13 cellular contexts compared by ENCODE assay signal in the genomic region with DNA sequence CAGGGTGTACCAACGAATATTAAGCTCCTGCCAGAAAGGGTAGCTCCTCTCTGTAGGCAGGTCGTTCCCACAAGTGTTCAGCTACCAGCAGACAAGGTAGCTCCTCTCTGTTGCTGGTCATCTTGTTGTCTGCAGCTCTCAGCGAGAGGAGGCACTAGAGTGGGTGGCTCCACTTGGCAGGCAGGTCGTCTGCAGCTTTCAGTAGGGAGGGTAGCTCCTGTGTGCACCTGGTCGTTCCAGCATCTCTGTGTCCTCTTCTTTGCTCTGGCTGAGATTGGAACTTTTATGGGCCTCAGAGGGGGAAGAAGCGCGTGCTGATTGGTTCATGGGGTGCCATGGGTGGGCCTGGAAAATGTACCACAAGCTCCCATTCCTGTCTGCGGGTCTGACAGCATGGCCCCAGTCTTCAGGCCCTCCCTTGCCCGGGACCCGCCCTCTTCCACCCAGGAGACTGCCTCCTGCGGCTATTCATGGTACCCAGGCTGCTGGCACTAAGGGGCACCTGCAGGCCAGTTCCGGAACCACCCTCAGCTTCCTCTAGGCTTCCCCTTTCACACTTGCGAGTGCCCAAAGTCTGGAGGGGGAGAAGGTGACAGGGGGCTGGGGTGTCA.
DNase-seq lines count a peak whose midpoint lies in the region; ATAC-seq and TF ChIP-seq lines count a peak whose summit lies in the region.
"Had no signal": no experiment of that assay in that cellular context is flagged by ENCODE, and none has a peak within 500 bp of the region (broad histone marks: within the 10 kb centered on the region; RNA-seq: fewer than 3 reads in every experiment).

No MANE protein-coding gene starts in this region.

- H3K9me3 ChIP-seq in stomach (no peaks in the 10 kb centered on the region), heart left ventricle (no peaks in the 10 kb centered on the region)
- H3K9me3 ChIP-seq: adrenal gland, Peyer's patch had no signal

- no peak overlapping the region for H3K27ac ChIP-seq in foreskin keratinocyte
- peak overlapping the region in 1 of 5 donors; percentile 55 for H3K27ac ChIP-seq in stomach
- H3K27ac ChIP-seq in heart left ventricle, result no peak overlapping the region
- H3K27ac ChIP-seq: adrenal gland, Peyer's patch had no signal

- H3K4me1 ChIP-seq in foreskin keratinocyte, result no peaks in the 10 kb centered on the region
- H3K4me1 ChIP-seq in stomach, result peaks cover 0 to 13% (median 6%) of the 10 kb centered on the region in 4 donors
- H3K4me1 ChIP-seq in heart left ventricle, result no peaks in the 10 kb centered on the region
- H3K4me1 ChIP-seq: adrenal gland, Peyer's patch had no signal

- intact Hi-C loops in stomach (cut with DNase I; ENCODE audit: low total_unique reads) (no loop called here), heart left ventricle (cut with DNase I) (loop anchor here in 1 of 10 donors (10.0 kb wide), 1 partner anchor 47 kb away; no protein-coding TSS in a partner anchor)

- 79 to 84% (median 80%) methylated on average over 9 to 13 of the region's 13 CpGs for WGBS in stomach, 5 donors
- 84 to 91% (median 87%) methylated on average over 12 to 13 of the region's 13 CpGs for WGBS in heart left ventricle, 4 donors

- TF ChIP-seq EP300 in stomach (IDR thresholded peaks at IDR 0.05), result no peak

- H3K4me3 ChIP-seq in stomach, result peak overlapping the region in 3 of 4 donors; percentile 28 to 46 (median 42)
- H3K4me3 ChIP-seq in heart left ventricle, result no peak overlapping the region
- H3K4me3 ChIP-seq: adrenal gland had no signal

- TF ChIP-seq POLR2A in stomach (IDR thresholded peaks at IDR 0.05) (no peak), heart left ventricle (IDR thresholded peaks at IDR 0.05) (no peak)

- TF ChIP-seq CTCF in foreskin keratinocyte (conservative IDR thresholded peaks at IDR 0.05) (no peak), stomach (IDR thresholded peaks at IDR 0.05) (no peak), heart left ventricle (IDR thresholded peaks at IDR 0.05) (no peak)

- H3K27me3 ChIP-seq in foreskin keratinocyte (peaks cover 19% of the 10 kb centered on the region), stomach (peaks cover 0 to 7% (median 0%) of the 10 kb centered on the region in 3 donors), heart left ventricle (peaks cover 0 to 3% (median 0%) of the 10 kb centered on the region in 9 donors)
- H3K27me3 ChIP-seq: adrenal gland, Peyer's patch had no signal

- peak; percentile 32 for DNase-seq in NCI-H1105 (lab: John Stamatoyannopoulos, UW)
- no peak for DNase-seq in NCI-H1105 treated with DMSO at 0.1 percent for 48 hours (lab: John Stamatoyannopoulos, UW)
- peak; percentile 89 for DNase-seq in NCI-H510A (lab: John Stamatoyannopoulos, UW)
- no peak for DNase-seq in foreskin keratinocyte
- no peak for DNase-seq in stomach
- DNase-seq in dermis blood vessel endothelial cell, result no peak
- no peak for DNase-seq in HuH-7.5 (ENCODE audit: low spot score)
- no peak for DNase-seq in heart left ventricle
- DNase-seq: 8988T; activated CD4-positive, alpha-beta T cell treated with anti-CD3 and anti-CD28 coated beads, Interleukin-2, amount 50 U/mL, for 1 hour; stimulated activated CD4-positive, alpha-beta T cell treated with anti-CD3 and anti-CD28 coated beads, Interleukin-2, amount 100 ng/mL, for 24 hours had no signal

- H3K36me3 ChIP-seq in stomach (no peaks in the 10 kb centered on the region), heart left ventricle (no peaks in the 10 kb centered on the region)
- H3K36me3 ChIP-seq: adrenal gland, Peyer's patch had no signal

- peak; percentile 3 for ATAC-seq in foreskin keratinocyte
- ATAC-seq in heart left ventricle, result no peak

Comparison
In these comparisons a context has a peak if more than half of its experiments do, and no peak if none do; other contexts are left out.
1. DNase-seq: peak in NCI-H1105 (single experiment) and NCI-H510A (single experiment); none in NCI-H1105 treated with DMSO at 0.1 percent for 48 hours (single experiment), foreskin keratinocyte (0 of 2), stomach (single experiment), dermis blood vessel endothelial cell (single experiment), HuH-7.5 (single experiment) and heart left ventricle (0 of 5).
2. H3K4me3 ChIP-seq: peak in stomach (3 of 4); none in heart left ventricle (0 of 12).